ENCODE assay signal across 24 cellular contexts in genomic region chr5:87076411-87076810, GRCh38.
"Had no signal": no experiment of that assay in that cellular context is flagged by ENCODE, and none has a peak within 500 bp of the region (broad histone marks: within the 10 kb centered on the region; RNA-seq: fewer than 3 reads in every experiment).

No MANE protein-coding gene starts in this region.

- H3K4me2 ChIP-seq: hepatocyte had no signal

- H3K79me2 ChIP-seq: hepatocyte had no signal

- H3K27ac Mint-ChIP-seq: dendritic cell treated with granulocyte-macrophage colony-stimulating factor and Interleukin-4, amounts not matched to agents 40 ng/mL and 50 ng/mL, for 4 days; effector memory CD8-positive, alpha-beta T cell; endodermal cell had no signal

- H3K9me3 ChIP-seq: colonic mucosa, esophagus muscularis mucosa, esophagus squamous epithelium, gastrocnemius medialis, gastroesophageal sphincter, heart left ventricle, heart right ventricle had no signal

- H3K4me1 ChIP-seq: colonic mucosa, esophagus muscularis mucosa, foreskin keratinocyte, gastrocnemius medialis, gastroesophageal sphincter had no signal

- H3K9me3 Mint-ChIP-seq: dendritic cell treated with granulocyte-macrophage colony-stimulating factor and Interleukin-4, amounts not matched to agents 40 ng/mL and 50 ng/mL, for 4 days; effector memory CD8-positive, alpha-beta T cell; endodermal cell had no signal

- DNase-seq: colonic mucosa; cortex of kidney; dermis blood vessel endothelial cell; dorsolateral prefrontal cortex; effector CD4-positive, alpha-beta T cell; effector CD8-positive, alpha-beta T cell; effector memory CD4-positive, alpha-beta T cell; effector memory CD8-positive, alpha-beta T cell; endodermal cell; erythroblast; esophagus squamous epithelium; foreskin melanocyte; gastrocnemius medialis; glutamatergic neuron; head of caudate nucleus; heart left ventricle; heart right ventricle had no signal

- ATAC-seq: effector memory CD8-positive, alpha-beta T cell; esophagus mucosa; gastrocnemius medialis; gastroesophageal sphincter; heart left ventricle; heart right ventricle had no signal

- H3K4me3 Mint-ChIP-seq: dendritic cell treated with granulocyte-macrophage colony-stimulating factor and Interleukin-4, amounts not matched to agents 40 ng/mL and 50 ng/mL, for 4 days; effector memory CD8-positive, alpha-beta T cell; endodermal cell had no signal

- H3K27me3 Mint-ChIP-seq: dendritic cell treated with granulocyte-macrophage colony-stimulating factor and Interleukin-4, amounts not matched to agents 40 ng/mL and 50 ng/mL, for 4 days; effector memory CD8-positive, alpha-beta T cell had no signal

- H3K27me3 ChIP-seq: colonic mucosa, dorsolateral prefrontal cortex, esophagus muscularis mucosa, esophagus squamous epithelium, foreskin keratinocyte, gastrocnemius medialis, gastroesophageal sphincter, heart left ventricle, heart right ventricle, hepatocyte had no signal

- H2AFZ ChIP-seq: hepatocyte had no signal

- H3K4me3 ChIP-seq: colonic mucosa, coronary artery, dorsolateral prefrontal cortex, esophagus muscularis mucosa, esophagus squamous epithelium, gastrocnemius medialis, gastroesophageal sphincter, heart left ventricle, heart right ventricle, hepatocyte had no signal

- H3K36me3 ChIP-seq: colonic mucosa, esophagus muscularis mucosa, esophagus squamous epithelium, gastrocnemius medialis, gastroesophageal sphincter, heart left ventricle, heart right ventricle had no signal

- H3K27ac ChIP-seq: colonic mucosa, coronary artery, dorsolateral prefrontal cortex, esophagus muscularis mucosa, esophagus squamous epithelium, foreskin keratinocyte, gastrocnemius medialis, gastroesophageal sphincter, heart left ventricle, heart right ventricle, hepatocyte had no signal
